ENCODE assay signal across 19 cellular contexts in genomic region chr21:41820384-41821080, GRCh38.
"Had no signal": no experiment of that assay in that cellular context is flagged by ENCODE, and none has a peak within 500 bp of the region (broad histone marks: within the 10 kb centered on the region; RNA-seq: fewer than 3 reads in every experiment).

No MANE protein-coding gene starts in this region.

- H3K27me3 ChIP-seq: SJSA1 had no signal

- DNase-seq: IMR-90, Kasumi-1, MM.1S, NCI-H1092 treated with DMSO at 0.1 percent for 48 hours, NCI-H1436, NCI-H187, NCI-H2029, NCI-H2227 treated with DMSO at 0.1 percent for 48 hours, NCI-H510A, NCI-H524 treated with DMSO at 0.1 percent for 48 hours, NCI-H69, NCI-H774, Right ventricle myocardium superior, RPMI8226, SIG-M5 had no signal

- H3K27ac ChIP-seq: KMS-11, SJSA1, SK-N-MC had no signal

- H3K9me3 ChIP-seq: SJSA1 had no signal

- ATAC-seq: HepG2 had no signal

- H3K4me2 ChIP-seq: KMS-11 had no signal

- H3K4me3 ChIP-seq: SJSA1, SK-N-MC had no signal
